Comparison of ENCODE assay signal across 8 cellular contexts in the genomic region with DNA sequence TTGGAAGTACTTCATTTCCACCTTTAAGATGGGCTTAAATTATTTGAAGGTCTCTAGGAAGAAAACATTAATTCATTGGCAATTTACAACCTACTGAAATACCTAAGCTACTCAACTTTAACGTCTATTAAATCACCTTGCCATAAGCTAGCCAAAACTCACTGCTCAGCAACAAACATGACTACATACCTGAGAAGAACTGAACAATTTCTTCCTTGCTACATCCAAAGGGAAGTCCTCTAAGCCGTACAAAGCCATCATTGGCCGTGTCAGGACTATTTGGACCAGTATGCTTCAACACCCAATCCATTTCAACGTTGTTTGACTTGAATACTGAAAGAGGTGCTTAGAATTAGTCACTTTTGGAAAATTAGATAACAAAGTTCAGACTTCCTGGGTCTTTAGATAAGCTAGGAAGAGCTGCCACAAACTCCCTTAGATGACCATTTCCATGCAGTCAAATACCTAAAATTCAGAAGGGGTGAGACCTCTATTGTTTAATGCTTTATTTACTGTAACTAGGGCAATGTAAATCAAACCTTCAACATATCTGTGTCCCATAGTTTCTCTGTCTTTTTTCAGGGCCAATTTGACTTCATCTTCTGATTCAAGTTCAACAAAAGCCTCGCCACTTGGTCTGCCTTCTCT. TPM values are rescaled to one million over a fixed set of nuclear protein-coding genes. Genes with fewer than 3 reads are reported as not detected.
DNase-seq lines count a peak whose midpoint lies in the region; ATAC-seq, FAIRE-seq and TF ChIP-seq lines count a peak whose summit lies in the region.

No MANE protein-coding gene starts in this region.

- DNase-seq in GM12892 (ENCODE audit: insufficient read length), result no peak
- DNase-seq in SJSA1 (ENCODE audit: low read depth in 1 of 2, low spot score in 2 of 2), result peak in 1 of 2 experiments; percentile 58
- DNase-seq in fibroblast of mammary gland (ENCODE audit: low read depth), result no peak
- peak; percentile 19 for DNase-seq in sigmoid colon
- DNase-seq in NOMO-1 treated with dmso at 0.1 percent for 144 hours (lab: John Stamatoyannopoulos, UW; ENCODE audit: unreplicated experiment), result no peak
- no peak for DNase-seq in LoVo (ENCODE audit: low spot score)
- DNase-seq in NCI-H1436 treated with DMSO at 0.1 percent for 48 hours (lab: John Stamatoyannopoulos, UW), result no peak

- TF ChIP-seq POLR2A in GM12892 (IDR thresholded peaks at IDR 0.05; ENCODE audit: low read depth, low read length), result peak; percentile 17; the same call in 1 of the 2 replicates
- no peak for TF ChIP-seq POLR2A in sigmoid colon (IDR thresholded peaks at IDR 0.05)

- no peak for ATAC-seq in GM21526 (IDR thresholded peaks at IDR 0.05; ENCODE audit: low FRiP score, unreplicated experiment)

- H3K4me1 ChIP-seq in SJSA1 (replicated peaks), result peaks cover 44% of the 10 kb centered on the region
- H3K4me1 ChIP-seq in sigmoid colon, result peaks cover 0 to 73% (median 67%) of the 10 kb centered on the region in 4 donors

- H3K27ac ChIP-seq in SJSA1 (peak overlapping the region; percentile 61), sigmoid colon (peak overlapping the region; percentile 100)

- H3K36me3 ChIP-seq in SJSA1 (peaks cover 75% of the 10 kb centered on the region), sigmoid colon (peaks cover 35 to 64% (median 48%) of the 10 kb centered on the region in 4 donors)

- no peak for FAIRE-seq in GM12892 (lab: Jason Lieb, UNC)

- H3K27me3 ChIP-seq in SJSA1 (replicated peaks) (no peaks in the 10 kb centered on the region), sigmoid colon (no peaks in the 10 kb centered on the region)

- H3K9me3 ChIP-seq in SJSA1 (replicated peaks) (no peaks in the 10 kb centered on the region), sigmoid colon (no peaks in the 10 kb centered on the region)

- 3 to 14% methylated on average over 5 of the region's 5 CpGs for WGBS in sigmoid colon, 2 donors

- intact Hi-C loops in sigmoid colon (cut with DNase I), result loop anchor here (5.0 kb wide), 2 partner anchors 64 to 186 kb away; partner anchors contain the start of gene MGAT4B

- TF ChIP-seq EP300 in sigmoid colon (IDR thresholded peaks at IDR 0.05), result no peak

- TF ChIP-seq CTCF in fibroblast of mammary gland (conservative IDR thresholded peaks at IDR 0.05; ENCODE audit: control insufficient read depth, insufficient read depth, low read depth, low read length), result no peak
- no peak for TF ChIP-seq CTCF in sigmoid colon (IDR thresholded peaks at IDR 0.05)

- H3K4me3 ChIP-seq in SJSA1, result peak overlapping the region; percentile 84
- peak overlapping the region; percentile 65 for H3K4me3 ChIP-seq in fibroblast of mammary gland (ENCODE audit: control insufficient read depth, low read depth, low read length)
- H3K4me3 ChIP-seq in sigmoid colon, result peak overlapping the region in 3 of 4 donors; percentile 98 to 100 (median 100)

RNA-seq across cellular contexts. Expression of gene HNRNPH1, which starts 2.6 kb away (rescaled TPM):
- polyA plus RNA-seq in GM12892 (2012; ENCODE audit: missing spikeins), result 574 TPM
- total RNA-seq in SJSA1 (2014; rRNA removed; shearing (Covaris generic)), result 639 and 733 TPM in 2 replicates
- 100 to 1,000 TPM; 264 to 495 (median 312) TPM for total RNA-seq in sigmoid colon
- polyA plus RNA-seq in sigmoid colon, result 100 to 1,000 TPM in 1 of 3 donors, 10 to 100 TPM in 2; 63.8 to 255 (median 73.3) TPM
